In the genomic region with DNA sequence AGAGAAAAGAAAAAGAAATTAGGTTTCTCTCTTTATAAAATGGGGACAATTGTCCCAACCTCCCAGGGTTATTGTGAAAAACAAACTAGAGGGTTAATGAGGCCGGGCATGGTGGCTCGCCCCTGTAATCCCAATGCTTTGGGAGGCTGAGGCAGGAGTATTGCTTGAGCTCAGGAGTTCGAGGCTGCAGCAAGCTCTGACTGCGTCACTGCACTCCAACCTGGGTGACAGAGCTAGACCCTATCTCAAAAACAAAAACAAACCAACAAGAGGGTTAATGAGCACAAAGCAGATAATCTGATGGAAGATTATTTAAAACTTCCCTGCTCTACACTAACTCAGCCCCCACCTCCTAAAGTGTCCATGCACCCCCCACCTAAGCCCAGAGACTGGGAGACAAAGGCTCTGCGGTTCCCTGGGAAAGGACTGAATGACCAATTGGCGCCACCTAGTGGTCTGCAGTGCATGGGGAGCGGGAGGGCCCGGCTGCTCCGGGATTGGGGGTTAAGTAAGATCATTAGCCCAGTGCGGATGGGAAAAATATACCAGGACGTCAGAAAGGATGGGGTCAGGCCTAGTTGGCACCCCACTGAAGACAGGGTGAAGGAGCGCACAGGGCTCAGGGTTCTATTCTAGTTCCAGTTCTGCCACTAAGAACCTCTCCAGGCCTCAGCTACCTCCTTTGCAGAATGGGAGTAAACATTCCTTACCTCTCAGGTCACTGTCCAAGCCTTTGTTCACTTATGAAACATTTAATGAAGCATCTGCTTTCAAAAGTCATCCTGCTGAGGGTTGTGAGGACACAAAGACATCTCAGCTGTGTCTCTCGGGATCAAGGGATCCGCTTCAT, we compare ENCODE assay signal across 8 cellular contexts. TPM values are rescaled to one million over a fixed set of nuclear protein-coding genes. Genes with fewer than 3 reads are reported as not detected.
DNase-seq lines count a peak whose midpoint lies in the region; ATAC-seq and TF ChIP-seq lines count a peak whose summit lies in the region.

No MANE protein-coding gene starts in this region.

- no peak overlapping the region for H3K9ac ChIP-seq in neural progenitor cell

- DNase-seq in LHCN-M2 (ENCODE audit: low read depth) (peak; percentile 57), RPMI7951 (ENCODE audit: low read depth) (peak; percentile 65), foreskin keratinocyte (peak in 1 of 2 donors; percentile 66), neural progenitor cell (ENCODE audit: low spot score) (peak; percentile 94), thoracic aorta (ENCODE audit: low spot score) (peak; percentile 36)
- DNase-seq in activated T-helper 1 cell treated with anti-CD3 and anti-CD28 coated beads, Interleukin-2, amount 50 U/mL, for 16 hours (ENCODE audit: low read depth in 1 of 2, low spot score in 1 of 2), result peak; percentile 19 to 50

- H3K9me2 ChIP-seq in DOHH2 (replicated peaks; ENCODE audit: control insufficient read depth, low read length), result no peaks in the 10 kb centered on the region

- peak overlapping the region; percentile 62 for H3K27ac Mint-ChIP-seq in neural progenitor cell

- H4K20me1 ChIP-seq in DOHH2 (ENCODE audit: control insufficient read depth, insufficient read depth, low read depth, low read length) (no peaks in the 10 kb centered on the region), neural progenitor cell (ENCODE audit: low read depth) (no peaks in the 10 kb centered on the region)

- H3F3A ChIP-seq in DOHH2 (ENCODE audit: control insufficient read depth, insufficient read depth), result 0 out of 2 replicates have a peak, but pooled peaks cover 7% of the 10 kb centered on the region
- H3F3A ChIP-seq in neural progenitor cell (ENCODE audit: low read depth), result peaks cover 67% of the 10 kb centered on the region

- H3K79me2 ChIP-seq in DOHH2 (ENCODE audit: control insufficient read depth, low read length) (no peaks in the 10 kb centered on the region), neural progenitor cell (ENCODE audit: low read depth) (no peaks in the 10 kb centered on the region)

- H3K9me3 Mint-ChIP-seq in neural progenitor cell, result no peaks in the 10 kb centered on the region

- no peaks in the 10 kb centered on the region for H3K36me3 Mint-ChIP-seq in neural progenitor cell

- H3K4me3 ChIP-seq in DOHH2 (ENCODE audit: low read length) (no peak overlapping the region), neural progenitor cell (no peak overlapping the region), thoracic aorta (no peak overlapping the region)

- ATAC-seq in foreskin keratinocyte (peak; percentile 67), thoracic aorta (ENCODE audit: insufficient number of reproducible peaks, low FRiP score, low read depth) (no peak), GM21360 (IDR thresholded peaks at IDR 0.05; ENCODE audit: unreplicated experiment) (no peak)

- H3K36me3 ChIP-seq in DOHH2 (ENCODE audit: control insufficient read depth, low read length) (no peaks in the 10 kb centered on the region), neural progenitor cell (no peaks in the 10 kb centered on the region), thoracic aorta (no peaks in the 10 kb centered on the region)

- peak overlapping the region; percentile 26 for H2AFZ ChIP-seq in neural progenitor cell (replicated peaks)

- TF ChIP-seq CTCF in DOHH2 (IDR thresholded peaks at IDR 0.05; ENCODE audit: low read depth, low read length, poor library complexity, severe bottlenecking) (peak; percentile 97), foreskin keratinocyte (conservative IDR thresholded peaks at IDR 0.05) (peak; percentile 89), neural progenitor cell (IDR thresholded peaks at IDR 0.05) (peak; percentile 100), thoracic aorta (IDR thresholded peaks at IDR 0.05) (peak; percentile 90)

- H3K27me3 ChIP-seq in DOHH2 (ENCODE audit: control insufficient read depth, low read length) (peaks cover 6% of the 10 kb centered on the region; the same call in 1 of the 2 replicates), foreskin keratinocyte (peaks cover 6% of the 10 kb centered on the region), neural progenitor cell (no peaks in the 10 kb centered on the region), thoracic aorta (replicated peaks; ENCODE audit: insufficient read depth) (no peaks in the 10 kb centered on the region)

- peak overlapping the region; percentile 31 for H3K4me3 Mint-ChIP-seq in neural progenitor cell

- no peak overlapping the region for H3K4me2 ChIP-seq in DOHH2 (ENCODE audit: low read length)
- peak overlapping the region; percentile 51 for H3K4me2 ChIP-seq in neural progenitor cell

- no peak overlapping the region for H3K27ac ChIP-seq in DOHH2 (ENCODE audit: low read depth, low read length)
- H3K27ac ChIP-seq in foreskin keratinocyte, result no peak overlapping the region
- no peak overlapping the region for H3K27ac ChIP-seq in neural progenitor cell
- H3K27ac ChIP-seq in thoracic aorta, result no peak overlapping the region

- H3K4me1 Mint-ChIP-seq in neural progenitor cell, result peaks cover 49% of the 10 kb centered on the region

- H3K9me3 ChIP-seq in DOHH2 (ENCODE audit: control insufficient read depth, insufficient read depth, low read length) (no peaks in the 10 kb centered on the region), neural progenitor cell (ENCODE audit: low read depth) (no peaks in the 10 kb centered on the region), thoracic aorta (no peaks in the 10 kb centered on the region)

- H3K27me3 Mint-ChIP-seq in neural progenitor cell (ENCODE audit: insufficient read depth, low read depth), result peaks cover 12% of the 10 kb centered on the region

- H3K4me1 ChIP-seq in DOHH2 (ENCODE audit: control insufficient read depth, low read length), result peaks cover 16% of the 10 kb centered on the region
- H3K4me1 ChIP-seq in foreskin keratinocyte, result no peaks in the 10 kb centered on the region
- peaks cover 52% of the 10 kb centered on the region for H3K4me1 ChIP-seq in neural progenitor cell
- peaks cover 0 to 7% of the 10 kb centered on the region in 2 donors for H3K4me1 ChIP-seq in thoracic aorta (ENCODE audit: control insufficient read depth in 1 of 2, low read depth in 2 of 2)

RNA-seq across cellular contexts. Expression of a gene that starts 15.6 kb away (rescaled TPM):
- total RNA-seq in LHCN-M2 (2014; rRNA removed), result 26.4 and 43.9 TPM in 2 replicates
- polyA plus RNA-seq in LHCN-M2 (2012), result 6.8 TPM
- total RNA-seq in RPMI7951 (2014; rRNA removed; shearing (Covaris generic)), result 13.8 and 19.5 TPM in 2 replicates
- total RNA-seq in foreskin keratinocyte, result 16.0 and 18.6 TPM in 2 replicates
- 11.2 and 15.0 TPM in 2 replicates for polyA plus RNA-seq in foreskin keratinocyte
- total RNA-seq in neural progenitor cell (ENCODE audit: low replicate concordance), result 50.8 and 111 TPM in 2 replicates
- total RNA-seq in thoracic aorta, result 1 to 10 TPM; 1.1 to 9.0 TPM

RNA-seq across cellular contexts. Expression of a gene that starts 31.8 kb away (rescaled TPM):
- total RNA-seq in LHCN-M2 (2014; rRNA removed), result 26.7 and 33.8 TPM in 2 replicates
- polyA plus RNA-seq in LHCN-M2 (2012), result 33.0 TPM
- 18.5 and 22.3 TPM in 2 replicates for total RNA-seq in RPMI7951 (2014; rRNA removed; shearing (Covaris generic))
- total RNA-seq in foreskin keratinocyte, result 16.6 and 21.9 TPM in 2 replicates
- polyA plus RNA-seq in foreskin keratinocyte, result 11.3 and 14.2 TPM in 2 replicates
- total RNA-seq in neural progenitor cell (ENCODE audit: low replicate concordance), result 7.7 and 15.7 TPM in 2 replicates
- 10 to 100 TPM; 50.0 to 53.8 TPM for total RNA-seq in thoracic aorta

RNA-seq across cellular contexts. Expression of a gene that starts 34.5 kb away (rescaled TPM):
- total RNA-seq in LHCN-M2 (2014; rRNA removed) (not detected in 2 replicates), foreskin keratinocyte (not detected in 2 replicates), neural progenitor cell (ENCODE audit: low replicate concordance) (0.15 and 1.8 TPM in 2 replicates), thoracic aorta (1 to 10 TPM in 1 of 2 donors, not detected in 1; 4.4 TPM)
- 0.22 TPM for polyA plus RNA-seq in LHCN-M2 (2012)
- total RNA-seq in RPMI7951 (2014; rRNA removed; shearing (Covaris generic)), result not detected in 2 replicates
- polyA plus RNA-seq in foreskin keratinocyte, result not detected in 2 replicates
